11 cellular contexts compared by ENCODE assay signal in genomic region chr5:32600057-32600622, GRCh38. TPM values are rescaled to one million over a fixed set of nuclear protein-coding genes. Genes with fewer than 3 reads are reported as not detected.
DNase-seq lines count a peak whose midpoint lies in the region; ATAC-seq and TF ChIP-seq lines count a peak whose summit lies in the region.
"Had no signal": no experiment of that assay in that cellular context is flagged by ENCODE, and none has a peak within 500 bp of the region (broad histone marks: within the 10 kb centered on the region; RNA-seq: fewer than 3 reads in every experiment).

No MANE protein-coding gene starts in this region.

- H3K36me3 Mint-ChIP-seq in CD14-positive monocyte = peaks cover 84 to 91% of the 10 kb centered on the region in 2 donors

- H3K9me3 Mint-ChIP-seq in CD14-positive monocyte = no peaks in the 10 kb centered on the region
- H3K9me3 Mint-ChIP-seq: CD8-positive, alpha-beta memory T cell had no signal

- H3K9me3 ChIP-seq in AG04450 (ENCODE audit: control insufficient read depth, insufficient read depth, low read length) = no peaks in the 10 kb centered on the region
- no peaks in the 10 kb centered on the region for H3K9me3 ChIP-seq in MG63

- peaks cover 90% of the 10 kb centered on the region for H3K36me3 ChIP-seq in MG63

- no peak for TF ChIP-seq CTCF in AG04450 (IDR thresholded peaks at IDR 0.05; ENCODE audit: low read depth, low read length)
- no peak for TF ChIP-seq CTCF in CD14-positive monocyte (IDR thresholded peaks at IDR 0.05)

- no peak overlapping the region for H3K27ac Mint-ChIP-seq in CD14-positive monocyte

- CTCF ChIA-PET in AG04450 (lab: Charles Lee) = interaction anchor here (2.1 kb wide), 1 partner anchor 12 kb away, joined by 9 read pairs; no protein-coding TSS in a partner anchor

- no peaks in the 10 kb centered on the region for H3K27me3 Mint-ChIP-seq in CD14-positive monocyte (ENCODE audit: low read depth in 3 of 3)
- H3K27me3 Mint-ChIP-seq: CD8-positive, alpha-beta memory T cell had no signal

- H3K27me3 ChIP-seq in AG04450 (ENCODE audit: control insufficient read depth, insufficient read depth, low read length) (no peaks in the 10 kb centered on the region), MG63 (no peaks in the 10 kb centered on the region)

- peaks cover 28% of the 10 kb centered on the region for H3K4me1 Mint-ChIP-seq in CD14-positive monocyte

- POLR2A ChIA-PET in AG04450 (lab: Yijun Ruan, JAX) = no interaction called here

- no peak overlapping the region for H3K27ac ChIP-seq in AG04450 (ENCODE audit: low read depth, low read length)

- ATAC-seq in HG03139 (IDR thresholded peaks at IDR 0.05; ENCODE audit: unreplicated experiment) (no peak), GM21390 (IDR thresholded peaks at IDR 0.05; ENCODE audit: unreplicated experiment) (no peak)
- ATAC-seq: left lobe of liver had no signal

- intact Hi-C loops in CD14-positive monocyte (cut with micrococcal nuclease) = no loop called here

- H3K4me3 Mint-ChIP-seq in CD14-positive monocyte = no peak overlapping the region
- H3K4me3 Mint-ChIP-seq: CD8-positive, alpha-beta memory T cell had no signal

- H3K4me3 ChIP-seq in AG04450 (ENCODE audit: low read depth, low read length) (no peak overlapping the region), MG63 (no peak overlapping the region)

- DNase-seq in AG04450 (ENCODE audit: low read depth, low spot score) (peak; percentile 61), MG63 (peak; percentile 52), dermis blood vessel endothelial cell (peak; percentile 85), lung microvascular endothelial cell (ENCODE audit: low read depth in 2 of 2) (peak; percentile 30 to 74), CD14-positive monocyte (ENCODE audit: low spot score) (no peak), SHP77 (lab: John Stamatoyannopoulos, UW) (no peak)
- DNase-seq: CD8-positive, alpha-beta memory T cell; NCI-H345 had no signal

RNA-seq across cellular contexts. Expression of gene SUB1, which starts 14.8 kb away (rescaled TPM):
- polyA plus RNA-seq in AG04450 (2011; rRNA removed) = 220 and 367 TPM in 2 replicates
- polyA minus RNA-seq in AG04450 (2011; rRNA and poly(A)+ RNA removed) = 14.4 and 31.4 TPM in 2 replicates
- 406 and 640 TPM in 2 replicates for total RNA-seq in MG63 (2014; rRNA removed; shearing (Covaris generic); ENCODE audit: low replicate concordance)
- total RNA-seq in dermis blood vessel endothelial cell = 212 and 301 TPM in 2 replicates
- total RNA-seq in lung microvascular endothelial cell = 62.1 and 62.7 TPM in 2 replicates
- polyA plus RNA-seq in CD14-positive monocyte = 100 to 1,000 TPM; 399 to 454 TPM

Comparison
In these comparisons a context has a peak if more than half of its experiments do, and no peak if none do; other contexts are left out.
1. DNase-seq: peak in AG04450 (single experiment), MG63 (single experiment), dermis blood vessel endothelial cell (single experiment) and lung microvascular endothelial cell (2 of 2); none in CD14-positive monocyte (single experiment) and SHP77 (0 of 2).